ENCODE assay signal across 20 cellular contexts in the genomic region with DNA sequence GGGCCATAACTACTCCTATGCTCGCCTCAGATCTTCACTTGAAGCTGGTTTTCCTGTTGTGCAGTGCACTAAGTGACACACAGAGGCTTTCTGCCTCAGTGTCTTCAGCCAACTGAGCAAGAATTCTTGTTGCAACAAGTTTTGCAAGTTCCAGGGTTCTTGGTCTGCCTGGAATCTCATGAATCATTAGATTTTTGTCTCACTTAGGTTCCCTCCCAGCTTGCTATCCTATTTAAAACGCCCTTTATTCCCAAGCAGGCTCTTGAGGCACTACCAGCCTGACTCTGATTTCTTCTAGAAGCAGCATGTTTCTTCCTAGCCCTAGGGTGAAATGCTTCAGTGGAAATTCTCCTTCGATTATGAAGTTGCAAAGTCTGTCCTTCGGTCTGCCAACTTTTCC.
DNase-seq lines count a peak whose midpoint lies in the region; ATAC-seq and TF ChIP-seq lines count a peak whose summit lies in the region.
"Had no signal": no experiment of that assay in that cellular context is flagged by ENCODE, and none has a peak within 500 bp of the region (broad histone marks: within the 10 kb centered on the region; RNA-seq: fewer than 3 reads in every experiment).

No MANE protein-coding gene starts in this region.

- H3K4me3 ChIP-seq in choroid plexus epithelial cell (ENCODE audit: low read depth, low read length) (no peak overlapping the region), vagina (no peak overlapping the region)
- H3K4me3 ChIP-seq: pancreas, thyroid gland had no signal

- no peak for TF ChIP-seq POLR2A in vagina (IDR thresholded peaks at IDR 0.05)

- no peak for ATAC-seq in effector memory CD8-positive, alpha-beta T cell (replicated peaks)
- ATAC-seq: activated CD8-positive, alpha-beta T cell treated with anti-CD3 and anti-CD28 coated beads for 36 hours; activated T-cell treated with anti-CD3 and anti-CD28 coated beads, Interleukin-2, amount 50 U/mL, for 72 hours; naive thymus-derived CD8-positive, alpha-beta T cell had no signal

- no peaks in the 10 kb centered on the region for H3K36me3 ChIP-seq in vagina
- H3K36me3 ChIP-seq: pancreas, thyroid gland had no signal

- DNase-seq in HPDE6-E6E7 (ENCODE audit: extremely low spot score) (peak; percentile 64), choroid plexus epithelial cell (ENCODE audit: low read depth) (peak; percentile 36), iris pigment epithelial cell (ENCODE audit: low read depth) (peak; percentile 70), vagina (ENCODE audit: extremely low spot score in 2 of 2) (no peak), T-helper 2 cell (no peak), cerebellum (ENCODE audit: low spot score) (no peak)
- no peak for DNase-seq in effector memory CD8-positive, alpha-beta T cell
- DNase-seq: activated CD8-positive, alpha-beta T cell treated with anti-CD3 and anti-CD28 coated beads for 36 hours; activated T-cell treated with anti-CD3 and anti-CD28 coated beads, Interleukin-2, amount 50 U/mL, for 72 hours; CD4-positive, CD25-positive, alpha-beta regulatory T cell; effector memory CD4-positive, alpha-beta T cell; glutamatergic neuron; naive thymus-derived CD8-positive, alpha-beta T cell; NK-92 treated with Interleukin-12 subunit alpha and Interleukin-12 subunit beta, amount 100 ng/mL, for 24 hours; pancreas; RPMI8226; T-helper 1 cell; thyroid gland had no signal

- no peaks in the 10 kb centered on the region for H3K9me3 ChIP-seq in vagina
- H3K9me3 ChIP-seq: pancreas, thyroid gland had no signal

- peak overlapping the region in 1 of 2 donors; percentile 30 for H3K27ac Mint-ChIP-seq in effector memory CD8-positive, alpha-beta T cell
- H3K27ac Mint-ChIP-seq: activated CD8-positive, alpha-beta T cell treated with anti-CD3 and anti-CD28 coated beads for 36 hours; activated naive CD8-positive, alpha-beta T cell; activated T-cell treated with anti-CD3 and anti-CD28 coated beads, Interleukin-2, amount 50 U/mL, for 72 hours; CD4-positive, CD25-positive, alpha-beta regulatory T cell; naive thymus-derived CD8-positive, alpha-beta T cell had no signal

- H3K27me3 Mint-ChIP-seq in effector memory CD8-positive, alpha-beta T cell = no peaks in the 10 kb centered on the region
- H3K27me3 Mint-ChIP-seq: activated CD8-positive, alpha-beta T cell treated with anti-CD3 and anti-CD28 coated beads for 36 hours; activated naive CD8-positive, alpha-beta T cell had no signal

- no peak overlapping the region for H3K4me3 Mint-ChIP-seq in effector memory CD8-positive, alpha-beta T cell
- H3K4me3 Mint-ChIP-seq: activated CD8-positive, alpha-beta T cell treated with anti-CD3 and anti-CD28 coated beads for 36 hours; activated naive CD8-positive, alpha-beta T cell; activated T-cell treated with anti-CD3 and anti-CD28 coated beads, Interleukin-2, amount 50 U/mL, for 72 hours; CD4-positive, CD25-positive, alpha-beta regulatory T cell; naive thymus-derived CD8-positive, alpha-beta T cell had no signal

- peaks cover 5% of the 10 kb centered on the region for H3K36me3 Mint-ChIP-seq in effector memory CD8-positive, alpha-beta T cell (ENCODE audit: insufficient read depth)
- H3K36me3 Mint-ChIP-seq: activated naive CD8-positive, alpha-beta T cell; CD4-positive, CD25-positive, alpha-beta regulatory T cell; naive thymus-derived CD8-positive, alpha-beta T cell had no signal

- TF ChIP-seq CTCF in choroid plexus epithelial cell (conservative IDR thresholded peaks at IDR 0.05; ENCODE audit: low read depth, low read length) (no peak), vagina (IDR thresholded peaks at IDR 0.05) (no peak)

- H3K27me3 ChIP-seq in vagina = no peaks in the 10 kb centered on the region
- H3K27me3 ChIP-seq: pancreas, thyroid gland had no signal

- intact Hi-C loops in vagina (cut with DNase I) = no loop called here

- H3K4me1 ChIP-seq in vagina = peaks cover 62% of the 10 kb centered on the region
- H3K4me1 ChIP-seq: pancreas had no signal

- peaks cover 0 to 10% of the 10 kb centered on the region in 2 donors for H3K4me1 Mint-ChIP-seq in effector memory CD8-positive, alpha-beta T cell (ENCODE audit: low read depth in 2 of 2)
- H3K4me1 Mint-ChIP-seq: CD4-positive, CD25-positive, alpha-beta regulatory T cell; naive thymus-derived CD8-positive, alpha-beta T cell had no signal

- H3K27ac ChIP-seq in vagina = peak overlapping the region; percentile 30
- H3K27ac ChIP-seq: pancreas, thyroid gland, VCaP had no signal

- no peaks in the 10 kb centered on the region for H3K9me3 Mint-ChIP-seq in effector memory CD8-positive, alpha-beta T cell
- H3K9me3 Mint-ChIP-seq: activated CD8-positive, alpha-beta T cell treated with anti-CD3 and anti-CD28 coated beads for 36 hours; activated T-cell treated with anti-CD3 and anti-CD28 coated beads, Interleukin-2, amount 50 U/mL, for 72 hours; CD4-positive, CD25-positive, alpha-beta regulatory T cell; naive thymus-derived CD8-positive, alpha-beta T cell had no signal

Comparison
In these comparisons a context has a peak if more than half of its experiments do, and no peak if none do; other contexts are left out.
1. DNase-seq: peak in HPDE6-E6E7 (single experiment), choroid plexus epithelial cell (single experiment) and iris pigment epithelial cell (single experiment); none in vagina (0 of 2), effector memory CD8-positive, alpha-beta T cell (0 of 3), T-helper 2 cell (0 of 5) and cerebellum (single experiment).